14 cellular contexts compared by ENCODE assay signal in the genomic region with DNA sequence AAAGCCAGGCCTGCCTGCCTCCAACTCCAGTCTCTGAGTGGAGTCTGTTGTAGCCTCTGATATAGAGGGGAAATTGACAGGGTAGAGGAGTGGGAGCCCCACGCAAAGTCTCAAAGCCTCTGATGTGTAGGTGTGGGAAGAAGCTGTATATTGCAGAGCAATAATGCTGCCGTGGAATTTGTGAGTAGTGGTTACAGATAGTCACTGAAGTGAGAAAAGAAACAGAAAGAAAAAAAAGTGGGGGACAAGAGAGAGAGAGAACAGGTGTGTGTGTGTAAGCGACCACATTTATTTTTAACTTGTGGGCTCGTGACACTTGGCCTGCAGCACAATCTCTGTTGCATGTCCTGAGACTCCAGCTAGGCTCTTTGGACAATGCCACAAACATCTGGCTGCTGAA.
DNase-seq lines count a peak whose midpoint lies in the region; ATAC-seq, FAIRE-seq and TF ChIP-seq lines count a peak whose summit lies in the region.
"Had no signal": no experiment of that assay in that cellular context is flagged by ENCODE, and none has a peak within 500 bp of the region (broad histone marks: within the 10 kb centered on the region; RNA-seq: fewer than 3 reads in every experiment).

No MANE protein-coding gene starts in this region.

- DNase-seq in GM12878 (ENCODE audit: low read depth, low spot score) (peak; percentile 79), neuronal stem cell (ENCODE audit: low spot score) (no peak), mesenchymal stem cell (no peak), mesothelial cell of epicardium (ENCODE audit: low spot score in 2 of 2, unreplicated experiment in 2 of 2) (no peak)
- DNase-seq in stimulated activated CD4-positive, alpha-beta T cell treated with anti-CD3 and anti-CD28 coated beads, Interleukin-15, amount 100 ng/mL, for 24 hours: no peak
- DNase-seq: activated CD8-positive, alpha-beta T cell treated with anti-CD3 and anti-CD28 coated beads, Interleukin-2, amount 10 ng/mL, durations not matched to agents 7 days and 5 days; activated naive CD8-positive, alpha-beta T cell treated with anti-CD3 and anti-CD28 coated beads, Interleukin-2, amount 50 U/mL, for 24 hours; CD4-positive, CD25-positive, alpha-beta regulatory T cell; gastrocnemius medialis; NCI-H1694 treated with DMSO at 0.1 percent for 48 hours had no signal

- H3K4me3 ChIP-seq in GM12878: peak overlapping the region; percentile 4; the same call in 1 of the 2 replicates
- H3K4me3 ChIP-seq in neuronal stem cell (ENCODE audit: low read length in 2 of 2): no peak overlapping the region
- H3K4me3 ChIP-seq in mesenchymal stem cell (ENCODE audit: insufficient read depth in 1 of 2, low read depth in 1 of 2, low read length in 2 of 2): no peak overlapping the region
- H3K4me3 ChIP-seq: gastrocnemius medialis had no signal

- CTCF ChIA-PET in GM12878 (lab: Yijun Ruan, JAX): interaction anchor here (1.8 kb wide), 1 partner anchor 227 kb away, joined by 4 read pairs; no protein-coding TSS in a partner anchor

- H3K79me2 ChIP-seq in GM12878 (ENCODE audit: control insufficient read depth, insufficient read depth, low read length): no peaks in the 10 kb centered on the region

- H2BK120ac ChIP-seq in neuronal stem cell (ENCODE audit: low read depth, low read length): no peak overlapping the region
- no peak overlapping the region for H2BK120ac ChIP-seq in mesenchymal stem cell (ENCODE audit: low read depth, low read length)

- no peak overlapping the region for H2AK5ac ChIP-seq in neuronal stem cell (ENCODE audit: low read depth, low read length)
- H2AK5ac ChIP-seq in mesenchymal stem cell (ENCODE audit: low read length, severe bottlenecking): no peak overlapping the region

- TF ChIP-seq CTCF in GM12878 (IDR thresholded peaks at IDR 0.05 in 2 of 3, conservative IDR thresholded peaks at IDR 0.05 in 1 of 3; ENCODE audit: control insufficient read depth in 2 of 3, extremely low read depth in 1 of 3, insufficient read depth in 1 of 3, low read depth in 3 of 3, low read length in 3 of 3) (no peak), mesothelial cell of epicardium (IDR thresholded peaks at IDR 0.05; ENCODE audit: unreplicated experiment) (no peak)

- in situ Hi-C loops in GM12878 (cut with MboI): no loop called here

- H3K14ac ChIP-seq in neuronal stem cell (ENCODE audit: low read length): no peak overlapping the region
- no peak overlapping the region for H3K14ac ChIP-seq in mesenchymal stem cell (ENCODE audit: low read length in 2 of 2)

- H2BK5ac ChIP-seq in neuronal stem cell (ENCODE audit: low read length) (no peak overlapping the region), mesenchymal stem cell (ENCODE audit: low read depth, low read length, poor library complexity, severe bottlenecking) (no peak overlapping the region)

- 3% methylated on average over 4 of the region's 4 CpGs for WGBS in GM12878 (ENCODE audit: insufficient coverage, insufficient replicate concordance, low lambda C conversion rate, missing lambda C conversion rate)
- WGBS in neuronal stem cell (ENCODE audit: extremely low coverage in 2 of 2, insufficient read length in 2 of 2, insufficient replicate concordance in 1 of 2), 2 donors: no CpG with 5 or more reads among the region's 4 CpGs
- WGBS in mesenchymal stem cell: 75% methylated on average over 4 of the region's 4 CpGs

- H3K4me1 ChIP-seq in GM12878 (ENCODE audit: control insufficient read depth, insufficient read depth, low read length) (peaks cover 23% of the 10 kb centered on the region), neuronal stem cell (ENCODE audit: control insufficient read depth in 2 of 2, insufficient read depth in 1 of 2, low read depth in 1 of 2, low read length in 2 of 2) (no peaks in the 10 kb centered on the region), mesenchymal stem cell (ENCODE audit: control insufficient read depth, insufficient read depth, low read depth, low read length) (no peaks in the 10 kb centered on the region)
- H3K4me1 ChIP-seq: gastrocnemius medialis had no signal

- no peaks in the 10 kb centered on the region for H3K36me3 Mint-ChIP-seq in mesothelial cell of epicardium
- H3K36me3 Mint-ChIP-seq: CD4-positive, CD25-positive, alpha-beta regulatory T cell had no signal

- RAD21 ChIA-PET in GM12878 (lab: Charles Lee; ENCODE audit: unreplicated experiment): interaction anchor here (0.8 to 1.7 kb wide), 3 partner anchors 9 to 27 kb away, joined by 3 to 8 read pairs (median 5); no protein-coding TSS in a partner anchor

- ATAC-seq in GM18867 (IDR thresholded peaks at IDR 0.05; ENCODE audit: unreplicated experiment) (peak; percentile 87), GM21526 (IDR thresholded peaks at IDR 0.05; ENCODE audit: low FRiP score, unreplicated experiment) (peak; percentile 88), HG03060 (IDR thresholded peaks at IDR 0.05; ENCODE audit: low read depth, unreplicated experiment) (peak; percentile 80), GM12878 (peak; percentile 91)
- ATAC-seq: activated CD8-positive, alpha-beta T cell treated with anti-CD3 and anti-CD28 coated beads, Interleukin-2, amount 10 ng/mL, durations not matched to agents 7 days and 5 days; activated naive CD8-positive, alpha-beta T cell treated with anti-CD3 and anti-CD28 coated beads, Interleukin-2, amount 50 U/mL, for 24 hours; gastrocnemius medialis had no signal

- no peak overlapping the region for H4K8ac ChIP-seq in neuronal stem cell (ENCODE audit: low read depth, low read length)
- H4K8ac ChIP-seq in mesenchymal stem cell (ENCODE audit: low read length): no peak overlapping the region

- peak; percentile 86 for FAIRE-seq in GM12878 (lab: Jason Lieb, UNC)
- FAIRE-seq: HTR-8/SVneo had no signal

- H3K4me1 Mint-ChIP-seq in mesothelial cell of epicardium: no peaks in the 10 kb centered on the region
- H3K4me1 Mint-ChIP-seq: activated naive CD8-positive, alpha-beta T cell treated with anti-CD3 and anti-CD28 coated beads, Interleukin-2, amount 50 U/mL, for 24 hours; CD4-positive, CD25-positive, alpha-beta regulatory T cell had no signal

- peaks cover 17% of the 10 kb centered on the region for H3K9me3 Mint-ChIP-seq in mesothelial cell of epicardium
- H3K9me3 Mint-ChIP-seq: activated naive CD8-positive, alpha-beta T cell treated with anti-CD3 and anti-CD28 coated beads, Interleukin-2, amount 50 U/mL, for 24 hours had no signal

- H3K4me2 ChIP-seq in GM12878 (ENCODE audit: control insufficient read depth, insufficient read depth) (peak overlapping the region; percentile 88; the same call in 1 of the 2 replicates), neuronal stem cell (ENCODE audit: insufficient read depth, low read length, poor library complexity, severe bottlenecking) (no peak overlapping the region), mesenchymal stem cell (ENCODE audit: low read length, poor library complexity, severe bottlenecking) (no peak overlapping the region)

- H4K20me1 ChIP-seq in GM12878 (ENCODE audit: control insufficient read depth, insufficient read depth): no peaks in the 10 kb centered on the region

- no peak overlapping the region for H4K91ac ChIP-seq in neuronal stem cell (ENCODE audit: low read depth, low read length, poor library complexity)
- H4K91ac ChIP-seq in mesenchymal stem cell (ENCODE audit: low read length): no peak overlapping the region

- H3K27ac ChIP-seq in GM12878 (ENCODE audit: control insufficient read depth, insufficient read depth) (peak overlapping the region; percentile 84), neuronal stem cell (replicated peaks; ENCODE audit: low read length) (no peak overlapping the region), mesenchymal stem cell (ENCODE audit: low read length, poor library complexity, severe bottlenecking) (no peak overlapping the region)
- H3K27ac ChIP-seq: gastrocnemius medialis had no signal

- intact Hi-C loops in GM12878 (cut with micrococcal nuclease; ENCODE audit: unreplicated experiment): no loop called here

- no peak overlapping the region for H3K4me3 Mint-ChIP-seq in mesothelial cell of epicardium
- H3K4me3 Mint-ChIP-seq: activated CD8-positive, alpha-beta T cell treated with anti-CD3 and anti-CD28 coated beads, Interleukin-2, amount 10 ng/mL, durations not matched to agents 7 days and 5 days; activated naive CD8-positive, alpha-beta T cell treated with anti-CD3 and anti-CD28 coated beads, Interleukin-2, amount 50 U/mL, for 24 hours; CD4-positive, CD25-positive, alpha-beta regulatory T cell had no signal

- no peak for TF ChIP-seq POLR2A in GM12878 (IDR thresholded peaks at IDR 0.05; ENCODE audit: low read depth, low read length)

- H3K36me3 ChIP-seq in GM12878 (ENCODE audit: control insufficient read depth in 2 of 2, insufficient read depth in 2 of 2, low read length in 1 of 2) (no peaks in the 10 kb centered on the region), neuronal stem cell (replicated peaks in 1 of 2; ENCODE audit: control insufficient read depth in 2 of 2, insufficient read depth in 2 of 2, low read length in 2 of 2) (no peaks in the 10 kb centered on the region), mesenchymal stem cell (ENCODE audit: control insufficient read depth in 1 of 2, insufficient read depth in 2 of 2, low read depth in 1 of 2, low read length in 2 of 2) (no peaks in the 10 kb centered on the region)
- H3K36me3 ChIP-seq: gastrocnemius medialis had no signal

- H3K9me3 ChIP-seq in GM12878 (replicated peaks; ENCODE audit: control insufficient read depth, insufficient read depth, low read length) (peaks cover 11% of the 10 kb centered on the region), neuronal stem cell (replicated peaks in 1 of 2; ENCODE audit: control insufficient read depth in 2 of 2, insufficient read depth in 1 of 2, low read depth in 1 of 2, low read length in 2 of 2) (no peaks in the 10 kb centered on the region), mesenchymal stem cell (ENCODE audit: control insufficient read depth, low read length) (peaks cover 5% of the 10 kb centered on the region)
- H3K9me3 ChIP-seq: gastrocnemius medialis had no signal

- H2BK12ac ChIP-seq in neuronal stem cell (ENCODE audit: low read length) (no peak overlapping the region), mesenchymal stem cell (ENCODE audit: low read length in 2 of 2) (no peak overlapping the region)

- no peak for TF ChIP-seq RAD21 in GM12878 (IDR thresholded peaks at IDR 0.05; ENCODE audit: insufficient read depth, low read depth, low read length)

- SMC1A ChIA-PET in GM12878 (lab: Charles Lee; ENCODE audit: uncharacterized antibody, unreplicated experiment): interaction anchor here (0.8 to 2.0 kb wide), 5 partner anchors 8 to 100 kb away, joined by 3 to 6 read pairs (median 3); no protein-coding TSS in a partner anchor

- POLR2A ChIA-PET in GM12878 (lab: Charles Lee): interaction anchor here (1.0 kb wide), 1 partner anchor 15 kb away, joined by 3 read pairs; no protein-coding TSS in a partner anchor

- H3K4ac ChIP-seq in neuronal stem cell (ENCODE audit: low read length): no peak overlapping the region
- H3K4ac ChIP-seq in mesenchymal stem cell (ENCODE audit: low read depth in 1 of 2, low read length in 2 of 2): no peak overlapping the region

- no TSS peak for BruUV-seq in GM12878 (replicated peaks; lab: Mats Ljungman, UMichigan)

- peak; percentile 58 to 70; a peak in 3 of 4 replicates for TF ChIP-seq EP300 in GM12878 (IDR thresholded peaks at IDR 0.05; ENCODE audit: borderline replicate concordance in 1 of 2, control insufficient read depth in 1 of 2, low read depth in 2 of 2, low read length in 2 of 2)

- H3K27me3 ChIP-seq in GM12878 (replicated peaks in 1 of 2; ENCODE audit: control insufficient read depth in 2 of 2, insufficient read depth in 2 of 2, low read length in 1 of 2) (no peaks in the 10 kb centered on the region), neuronal stem cell (ENCODE audit: control insufficient read depth in 3 of 3, insufficient read depth in 3 of 3, low read depth in 1 of 3, low read length in 3 of 3) (no peaks in the 10 kb centered on the region), mesenchymal stem cell (ENCODE audit: control insufficient read depth in 1 of 2, insufficient read depth in 1 of 2, low read length in 2 of 2) (no peaks in the 10 kb centered on the region)
- H3K27me3 ChIP-seq: gastrocnemius medialis had no signal

- peak overlapping the region; percentile 36; the same call in 1 of the 2 replicates for H3K9ac ChIP-seq in GM12878 (ENCODE audit: control insufficient read depth, insufficient read depth, low read length)
- H3K9ac ChIP-seq in neuronal stem cell (ENCODE audit: low read depth, low read length, poor library complexity): no peak overlapping the region
- H3K9ac ChIP-seq in mesenchymal stem cell (ENCODE audit: low read length): no peak overlapping the region

- H3K23ac ChIP-seq in neuronal stem cell (ENCODE audit: low read depth, low read length, poor library complexity): no peak overlapping the region
- H3K23ac ChIP-seq in mesenchymal stem cell (ENCODE audit: low read length in 2 of 2): no peak overlapping the region

- no peak overlapping the region for H2BK15ac ChIP-seq in neuronal stem cell (ENCODE audit: low read length)
- no peak overlapping the region for H2BK15ac ChIP-seq in mesenchymal stem cell (ENCODE audit: low read depth, poor library complexity, severe bottlenecking)

- H3K27ac Mint-ChIP-seq in mesothelial cell of epicardium: no peak overlapping the region
- H3K27ac Mint-ChIP-seq: activated CD8-positive, alpha-beta T cell treated with anti-CD3 and anti-CD28 coated beads, Interleukin-2, amount 10 ng/mL, durations not matched to agents 7 days and 5 days; activated naive CD8-positive, alpha-beta T cell treated with anti-CD3 and anti-CD28 coated beads, Interleukin-2, amount 50 U/mL, for 24 hours; CD4-positive, CD25-positive, alpha-beta regulatory T cell had no signal

- H2AFZ ChIP-seq in GM12878 (ENCODE audit: control insufficient read depth, low read depth, low read length) (peak overlapping the region; percentile 75), neuronal stem cell (ENCODE audit: low read length) (no peak overlapping the region), mesenchymal stem cell (ENCODE audit: low read depth, low read length) (no peak overlapping the region)

- peaks cover 61% of the 10 kb centered on the region for H3K27me3 Mint-ChIP-seq in mesothelial cell of epicardium (ENCODE audit: low read depth)
- H3K27me3 Mint-ChIP-seq: activated naive CD8-positive, alpha-beta T cell treated with anti-CD3 and anti-CD28 coated beads, Interleukin-2, amount 50 U/mL, for 24 hours; CD4-positive, CD25-positive, alpha-beta regulatory T cell had no signal

- H3K79me1 ChIP-seq in neuronal stem cell (ENCODE audit: low read depth, low read length): no peaks in the 10 kb centered on the region
- no peaks in the 10 kb centered on the region for H3K79me1 ChIP-seq in mesenchymal stem cell (replicated peaks; ENCODE audit: low read length, poor library complexity, severe bottlenecking)

- no peak overlapping the region for H3K18ac ChIP-seq in neuronal stem cell (ENCODE audit: low read length)
- no peak overlapping the region for H3K18ac ChIP-seq in mesenchymal stem cell (ENCODE audit: low read depth in 1 of 2, low read length in 2 of 2)
